ENCODE assay signal across 18 cellular contexts in genomic region chr14:75342762-75343599, GRCh38.
A peak's percentile ranks its signal among the peaks of the same experiment; 100 is the strongest.
DNase-seq lines count a peak whose midpoint lies in the region; ATAC-seq, FAIRE-seq and TF ChIP-seq lines count a peak whose summit lies in the region.
"Had no signal": no experiment of that assay in that cellular context is flagged by ENCODE, and none has a peak within 500 bp of the region (broad histone marks: within the 10 kb centered on the region; RNA-seq: fewer than 3 reads in every experiment).

No MANE protein-coding gene starts in this region.

- no peak overlapping the region for H2AFZ ChIP-seq in astrocyte (ENCODE audit: low read depth, low read length)

- ATAC-seq in HG03103 (IDR thresholded peaks at IDR 0.05; ENCODE audit: low read depth, unreplicated experiment) (peak; percentile 52), upper lobe of right lung (peak; percentile 39)
- ATAC-seq: activated CD4-positive, alpha-beta T cell treated with anti-CD3 and anti-CD28 coated beads for 36 hours; naive thymus-derived CD8-positive, alpha-beta T cell had no signal

- H3K27me3 ChIP-seq in astrocyte (ENCODE audit: insufficient read depth, low read length) (no peaks in the 10 kb centered on the region), upper lobe of right lung (no peaks in the 10 kb centered on the region)

- H3K79me2 ChIP-seq in astrocyte (ENCODE audit: insufficient read depth, low read length): no peaks in the 10 kb centered on the region

- DNase-seq in SKM-1 treated with dmso at 0.1 percent for 144 hours (lab: John Stamatoyannopoulos, UW; ENCODE audit: unreplicated experiment): peak; percentile 7
- no peak for DNase-seq in SKM-1 (lab: John Stamatoyannopoulos, UW; ENCODE audit: unreplicated experiment)
- DNase-seq in astrocyte (ENCODE audit: low read depth): no peak
- DNase-seq in upper lobe of right lung: no peak
- DNase-seq in NCI-H2081 treated with DMSO at 0.1 percent for 48 hours (lab: John Stamatoyannopoulos, UW): no peak
- DNase-seq in activated naive CD4-positive, alpha-beta T cell (lab: John Stamatoyannopoulos, UW): no peak
- no peak for DNase-seq in NCI-H1105 treated with DMSO at 0.1 percent for 48 hours (lab: John Stamatoyannopoulos, UW)
- DNase-seq: 8988T; activated CD4-positive, alpha-beta T cell treated with anti-CD3 and anti-CD28 coated beads for 36 hours; effector CD4-positive, alpha-beta T cell; IMR-90; naive thymus-derived CD8-positive, alpha-beta T cell; NCI-H2081; SK-N-SH had no signal

- H3K36me3 ChIP-seq in astrocyte (ENCODE audit: insufficient read depth, low read length) (no peaks in the 10 kb centered on the region), upper lobe of right lung (no peaks in the 10 kb centered on the region)
- H3K36me3 ChIP-seq: thoracic aorta had no signal

- no peaks in the 10 kb centered on the region for H4K20me1 ChIP-seq in astrocyte (ENCODE audit: insufficient read depth, low read length)

- H3K4me3 Mint-ChIP-seq in astrocyte (ENCODE audit: unreplicated experiment): peak overlapping the region; percentile 9
- H3K4me3 Mint-ChIP-seq: activated CD4-positive, alpha-beta T cell treated with anti-CD3 and anti-CD28 coated beads for 36 hours; naive thymus-derived CD8-positive, alpha-beta T cell had no signal

- H3K27me3 Mint-ChIP-seq in astrocyte (ENCODE audit: low read depth, unreplicated experiment): peaks cover 4% of the 10 kb centered on the region
- H3K27me3 Mint-ChIP-seq: activated CD4-positive, alpha-beta T cell treated with anti-CD3 and anti-CD28 coated beads for 36 hours had no signal

- H3K4me1 Mint-ChIP-seq in astrocyte (ENCODE audit: low read depth, unreplicated experiment): peaks cover 12% of the 10 kb centered on the region

- H3K4me3 ChIP-seq in astrocyte (ENCODE audit: insufficient read depth, low read depth, low read length) (no peak overlapping the region), upper lobe of right lung (no peak overlapping the region)
- H3K4me3 ChIP-seq: thoracic aorta had no signal

- H3K4me2 ChIP-seq in astrocyte (ENCODE audit: low read length): no peak overlapping the region
- H3K4me2 ChIP-seq: SK-N-SH had no signal

- H3K36me3 Mint-ChIP-seq in astrocyte (ENCODE audit: low read depth, unreplicated experiment): peaks cover 4% of the 10 kb centered on the region

- H3K4me1 ChIP-seq in astrocyte (ENCODE audit: insufficient read depth, low read length) (no peaks in the 10 kb centered on the region), upper lobe of right lung (peaks cover 38% of the 10 kb centered on the region)

- FAIRE-seq in astrocyte (lab: Jason Lieb, UNC): no peak
- FAIRE-seq: frontal cortex, keratinocyte had no signal

- peaks cover 7% of the 10 kb centered on the region for H3K9me3 Mint-ChIP-seq in astrocyte (ENCODE audit: unreplicated experiment)

- no peak for TF ChIP-seq CTCF in astrocyte (IDR thresholded peaks at IDR 0.05; ENCODE audit: insufficient read depth, low read depth, low read length)
- TF ChIP-seq CTCF in upper lobe of right lung (IDR thresholded peaks at IDR 0.05): no peak

- no peak overlapping the region for H3K9ac ChIP-seq in astrocyte (ENCODE audit: low read length)
- H3K9ac ChIP-seq: SK-N-SH had no signal

- intact Hi-C loops in upper lobe of right lung (cut with DNase I): no loop called here

- H3K27ac Mint-ChIP-seq in astrocyte (ENCODE audit: unreplicated experiment): no peak overlapping the region
- H3K27ac Mint-ChIP-seq: activated CD4-positive, alpha-beta T cell treated with anti-CD3 and anti-CD28 coated beads for 36 hours had no signal

- H3K27ac ChIP-seq in astrocyte (ENCODE audit: low read depth, low read length) (no peak overlapping the region), upper lobe of right lung (no peak overlapping the region)

- no peaks in the 10 kb centered on the region for H3K9me3 ChIP-seq in astrocyte (ENCODE audit: insufficient read depth, low read depth, low read length)
- H3K9me3 ChIP-seq in upper lobe of right lung: no peaks in the 10 kb centered on the region
- H3K9me3 ChIP-seq: SK-N-SH, thoracic aorta had no signal
